In the genomic region with DNA sequence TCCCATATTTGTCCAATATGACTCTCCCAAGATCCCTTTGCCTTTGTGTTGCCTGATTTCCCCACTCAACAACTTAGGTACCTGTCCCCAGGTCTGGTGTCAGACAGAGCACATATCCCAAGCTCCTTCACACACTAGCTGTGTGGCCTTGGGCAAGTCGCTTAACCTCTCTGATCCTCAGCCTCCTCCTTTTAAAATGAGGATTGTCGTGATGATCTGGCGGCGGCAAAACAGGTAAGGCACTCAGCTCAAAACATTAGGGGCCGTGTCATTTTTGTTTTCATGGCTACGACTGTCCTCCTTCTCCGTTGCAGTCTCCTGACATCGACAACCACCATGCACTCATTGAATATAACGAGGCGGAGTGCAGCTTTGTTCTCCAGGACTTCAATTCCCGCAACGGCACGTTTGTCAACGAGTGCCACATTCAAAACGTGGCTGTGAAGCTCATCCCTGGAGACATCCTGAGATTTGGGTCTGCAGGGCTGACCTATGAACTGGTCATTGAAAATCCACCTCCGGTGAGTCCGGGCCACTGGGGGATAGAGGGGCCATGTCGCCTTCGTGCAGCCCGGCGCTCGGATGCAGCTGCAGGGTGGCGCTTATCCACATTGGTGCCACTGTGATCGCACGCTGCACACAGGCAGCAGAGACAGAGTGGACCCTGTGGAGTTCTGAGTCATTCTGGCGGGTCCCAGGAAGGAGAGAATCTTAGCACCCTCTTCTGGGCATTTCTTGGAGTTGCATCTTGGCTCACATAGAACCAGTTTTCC, we compare ENCODE assay signal across 8 cellular contexts. TPM values are rescaled to one million over a fixed set of nuclear protein-coding genes. Genes with fewer than 3 reads are reported as not detected.
DNase-seq lines count a peak whose midpoint lies in the region; ATAC-seq, FAIRE-seq and TF ChIP-seq lines count a peak whose summit lies in the region.

No MANE protein-coding gene starts in this region.

- H2BK15ac ChIP-seq in H1 (ENCODE audit: low read length), result no peak overlapping the region; the same call in 1 of the 2 replicates

- no peak overlapping the region for H2BK5ac ChIP-seq in H1 (ENCODE audit: low read depth, low read length)

- H2BK12ac ChIP-seq in H1 (ENCODE audit: low read depth, low read length), result no peak overlapping the region

- H3K9ac ChIP-seq in H1 (replicated peaks in 1 of 4; ENCODE audit: extremely low read depth in 1 of 4, low read depth in 3 of 4, low read length in 3 of 4) (0 out of 7 replicates have a peak overlapping the region, but pooled peaks of 1 of the 4 experiments have one; percentile 5), stomach smooth muscle (ENCODE audit: low read length in 2 of 2) (no peak overlapping the region)

- H3K27ac ChIP-seq in H1 (ENCODE audit: low read depth, low read length) (no peak overlapping the region), stomach smooth muscle (ENCODE audit: low read length) (no peak overlapping the region)

- H3K79me1 ChIP-seq in H1 (ENCODE audit: low read depth, low read length), result no peaks in the 10 kb centered on the region

- no peak overlapping the region for H2BK20ac ChIP-seq in H1 (ENCODE audit: low read length)

- H3K4me3 ChIP-seq in H1 (ENCODE audit: extremely low read depth in 1 of 4, insufficient read depth in 2 of 4, low read depth in 3 of 4, low read length in 4 of 4) (peak overlapping the region in 2 of 4 experiments; percentile 21 to 41; a peak in 3 of 8 replicates), stomach smooth muscle (ENCODE audit: low read length in 2 of 2) (peak overlapping the region; percentile 51 to 58)

- peak; percentile 19 to 89 (median 85) for TF ChIP-seq CTCF in H1 (IDR thresholded peaks at IDR 0.05; ENCODE audit: control extremely low read depth in 1 of 3, insufficient read depth in 1 of 3, low read depth in 1 of 3, low read length in 3 of 3)

- no peak overlapping the region for H3K23ac ChIP-seq in H1 (ENCODE audit: insufficient read length)

- H2AK5ac ChIP-seq in H1 (ENCODE audit: low read depth, low read length), result no peak overlapping the region

- TF ChIP-seq POLR2A in GM12891 (IDR thresholded peaks at IDR 0.05; ENCODE audit: low read depth, low read length), result no peak
- TF ChIP-seq POLR2A in H1 (IDR thresholded peaks at IDR 0.05; ENCODE audit: control extremely low read depth in 1 of 2, low read depth in 2 of 2, low read length in 2 of 2), result no peak

- H3K36me3 ChIP-seq in H1 (ENCODE audit: control insufficient read depth in 2 of 4, insufficient read depth in 4 of 4, low read length in 3 of 4), result no peaks in the 10 kb centered on the region
- no peaks in the 10 kb centered on the region for H3K36me3 ChIP-seq in stomach smooth muscle (ENCODE audit: control insufficient read depth in 2 of 2, insufficient read depth in 2 of 2, low read length in 2 of 2)

- H3K23me2 ChIP-seq in H1 (ENCODE audit: low read depth, low read length), result no peaks in the 10 kb centered on the region

- H4K20me1 ChIP-seq in H1 (replicated peaks in 1 of 2; ENCODE audit: control insufficient read depth in 1 of 2, insufficient read depth in 2 of 2, low read length in 2 of 2), result no peaks in the 10 kb centered on the region

- H2BK120ac ChIP-seq in H1 (replicated peaks; ENCODE audit: low read depth, low read length), result no peak overlapping the region

- no peaks in the 10 kb centered on the region for H3K79me2 ChIP-seq in H1 (ENCODE audit: control insufficient read depth in 1 of 2, insufficient read depth in 2 of 2, low read length in 2 of 2)

- peak overlapping the region; percentile 88 for H4K8ac ChIP-seq in H1 (ENCODE audit: extremely low read depth, insufficient read depth, low read length)

- H3K9me3 ChIP-seq in H1 (ENCODE audit: insufficient read depth in 2 of 2, low read depth in 1 of 2, low read length in 1 of 2) (no peaks in the 10 kb centered on the region), stomach smooth muscle (ENCODE audit: control insufficient read depth in 2 of 2, low read length in 2 of 2) (no peaks in the 10 kb centered on the region)

- no peak overlapping the region for H3K14ac ChIP-seq in H1 (ENCODE audit: insufficient read length)

- FAIRE-seq in GM12891 (lab: Jason Lieb, UNC), result peak; percentile 79
- FAIRE-seq in TTC549 (lab: Jason Lieb, UNC), result peak; percentile 41
- peak; percentile 91 for FAIRE-seq in H1 (lab: Jason Lieb, UNC)

- H3K4ac ChIP-seq in H1 (replicated peaks; ENCODE audit: insufficient read length, low read depth, low read length), result no peak overlapping the region

- ATAC-seq in HG03565 (IDR thresholded peaks at IDR 0.05; ENCODE audit: unreplicated experiment), result no peak

- peak overlapping the region; percentile 4 to 68; a peak in 3 of 4 replicates for H3K4me2 ChIP-seq in H1 (ENCODE audit: insufficient read depth in 1 of 2, low read depth in 2 of 2, low read length in 2 of 2)

- H3K4me1 ChIP-seq in H1 (replicated peaks in 1 of 4; ENCODE audit: control insufficient read depth in 3 of 4, insufficient read depth in 4 of 4, low read length in 3 of 4) (peaks cover 0 to 6% (median 0%) of the 10 kb centered on the region in 4 experiments; a peak in 2 of 7 replicates), stomach smooth muscle (ENCODE audit: control insufficient read depth, insufficient read depth, low read length) (peaks cover 8% of the 10 kb centered on the region)

- no peak overlapping the region for H4K91ac ChIP-seq in H1 (replicated peaks; ENCODE audit: insufficient read length, low read length)

- no peak overlapping the region for H3K18ac ChIP-seq in H1 (ENCODE audit: extremely low read depth, low read length)

- no peak overlapping the region for H3K56ac ChIP-seq in H1 (replicated peaks; ENCODE audit: insufficient read length, low read depth, low read length)

- WGBS in H1 (ENCODE audit: extremely low coverage in 1 of 2, insufficient coverage in 1 of 2, insufficient read length in 1 of 2, insufficient replicate concordance in 2 of 2, low coverage in 1 of 2, low lambda C conversion rate in 2 of 2, missing lambda C conversion rate in 1 of 2), 2 experiments, result 46% methylated on average over 26 of the region's 26 CpGs; no CpG with 5 or more reads in 1 of the 2 experiments

- POLR2A ChIA-PET in H1 (lab: Charles Lee; ENCODE audit: partially characterized antibody), result interaction anchor here (0.6 to 1.2 kb wide), 2 partner anchors 144 to 217 kb away, joined by 3 to 4 read pairs; no protein-coding TSS in a partner anchor

- H2AFZ ChIP-seq in H1 (ENCODE audit: low read length), result no peak overlapping the region

- H3K27me3 ChIP-seq in H1 (replicated peaks in 1 of 4; ENCODE audit: control insufficient read depth in 3 of 4, extremely low read depth in 1 of 4, insufficient read depth in 3 of 4, low read length in 3 of 4) (peaks cover 0 to 4% (median 1%) of the 10 kb centered on the region in 4 experiments; a peak in 2 of 7 replicates), stomach smooth muscle (ENCODE audit: control insufficient read depth in 1 of 2, insufficient read depth in 2 of 2, low read length in 2 of 2) (no peaks in the 10 kb centered on the region)

- no peak for TF ChIP-seq EP300 in H1 (IDR thresholded peaks at IDR 0.05; ENCODE audit: borderline replicate concordance in 1 of 2, low read depth in 2 of 2, low read length in 2 of 2)

- CTCF ChIA-PET in H1 (lab: Charles Lee; ENCODE audit: partially characterized antibody), result interaction anchor here (0.6 to 7.6 kb wide), 49 partner anchors 8 to 850 kb away, joined by 3 to 83 read pairs (median 6); partner anchors contain the start of gene TMEM51

- TF ChIP-seq RAD21 in H1 (IDR thresholded peaks at IDR 0.05 in 1 of 2, conservative IDR thresholded peaks at IDR 0.05 in 1 of 2; ENCODE audit: low read depth in 2 of 2, low read length in 2 of 2), result peak; percentile 92 to 96

- DNase-seq in AG08396 (ENCODE audit: low spot score), result peak; percentile 83
- DNase-seq in GM12891 (ENCODE audit: insufficient read length, low spot score), result peak; percentile 54
- DNase-seq in NCI-H1930 (lab: John Stamatoyannopoulos, UW), result peak; percentile 34 to 36
- DNase-seq in H1 (ENCODE audit: low read depth in 1 of 2, low spot score in 2 of 2), result peak; percentile 23 to 70
- peak; percentile 87 for DNase-seq in medulla oblongata (ENCODE audit: extremely low spot score)

- H4K5ac ChIP-seq in H1 (ENCODE audit: insufficient read length, low read depth, low read length), result no peak overlapping the region

TF ChIP-seq in GM12891, 5 proteins besides CTCF, POLR2A, EP300 and RAD21:
- TF ChIP-seq PAX5 (IDR thresholded peaks at IDR 0.05; ENCODE audit: insufficient read depth, low read length, severe bottlenecking), result no peak
- no peak for TF ChIP-seq POLR2AphosphoS5 (IDR thresholded peaks at IDR 0.05; ENCODE audit: low read depth, low read length)
- no peak for TF ChIP-seq TAF1 (IDR thresholded peaks at IDR 0.05; ENCODE audit: low read depth, low read length)
- no peak for TF ChIP-seq POU2F2 (IDR thresholded peaks at IDR 0.05; ENCODE audit: low read depth, low read length)
- TF ChIP-seq SPI1 (IDR thresholded peaks at IDR 0.05; ENCODE audit: low read depth, low read length), result no peak

TF ChIP-seq in H1, 55 proteins besides CTCF, POLR2A, EP300 and RAD21 (continues in another document):
- TF ChIP-seq MAFK (IDR thresholded peaks at IDR 0.05; ENCODE audit: low read depth, low read length), result peak; percentile 60; the same call in 1 of the 2 replicates
- peak; percentile 24; the same call in 1 of the 2 replicates for TF ChIP-seq GABPA (IDR thresholded peaks at IDR 0.05; ENCODE audit: borderline replicate concordance, insufficient read depth, low read length)
- peak; percentile 95 for TF ChIP-seq JUND (IDR thresholded peaks at IDR 0.05; ENCODE audit: low read length)
- TF ChIP-seq, protein P1, sequence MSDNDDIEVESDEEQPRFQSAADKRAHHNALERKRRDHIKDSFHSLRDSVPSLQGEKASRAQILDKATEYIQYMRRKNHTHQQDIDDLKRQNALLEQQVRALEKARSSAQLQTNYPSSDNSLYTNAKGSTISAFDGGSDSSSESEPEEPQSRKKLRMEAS (IDR thresholded peaks at IDR 0.05), result peak; percentile 71; the same call in 1 of the 2 replicates
- TF ChIP-seq ATF3 (IDR thresholded peaks at IDR 0.05; ENCODE audit: insufficient read depth, low read depth, low read length), result 0 out of 2 replicates have a peak, but pooled peaks have one; percentile 52

RNA-seq across cellular contexts. Expression of gene FHAD1, which starts 25.2 kb away (rescaled TPM):
- 0.15 TPM for polyA plus RNA-seq in GM12891 (2012; ENCODE audit: low read depth, missing spikeins)
- total RNA-seq in H1 (2021; fragmentation: NEBNext Ultra II Directional; extraction: Animal tissue kit (Norgen Biotek cat#: 25700)), result 0.69 and 1.5 TPM in 2 replicates
- polyA plus RNA-seq in H1 (2011; rRNA removed), result 0.39 TPM in 2 replicates
- polyA plus RNA-seq in H1 (2011; cell fraction: cytosol; rRNA removed), result 0.44 TPM
- polyA plus RNA-seq in H1 (2011; cell fraction: nucleus; rRNA removed), result 0.80 TPM
- 1.4 to 2.1 TPM (median 1.6 TPM) in 4 replicates for polyA plus RNA-seq in H1 (2012, experiment 1 of 2)
- polyA plus RNA-seq in H1 (2012, experiment 2 of 2), result 0.22 TPM
- 0.49 TPM for polyA plus RNA-seq in H1 (2013, experiment 1 of 2)
- polyA plus RNA-seq in H1 (2013, experiment 2 of 2), result 0.64 TPM
- polyA minus RNA-seq in H1 (2011; rRNA and poly(A)+ RNA removed), result 0.95 and 0.98 TPM in 2 replicates
- 4.1 TPM for polyA minus RNA-seq in H1 (2011; cell fraction: cytosol; rRNA and poly(A)+ RNA removed)
- polyA minus RNA-seq in H1 (2011; cell fraction: nucleus; rRNA and poly(A)+ RNA removed), result 0.40 TPM

Comparison
In these comparisons a context has a peak if more than half of its experiments do, and no peak if none do; other contexts are left out.
1. DNase-seq: peak in every context shown above with its lines; median percentile 87 in medulla oblongata; 83 in AG08396; 54 in GM12891; 46 in H1; 35 in NCI-H1930.